Comparison of ENCODE assay signal across 21 cellular contexts in genomic region chr5:108238461-108238860, GRCh38.
DNase-seq lines count a peak whose midpoint lies in the region; ATAC-seq and TF ChIP-seq lines count a peak whose summit lies in the region.
"Had no signal": no experiment of that assay in that cellular context is flagged by ENCODE, and none has a peak within 500 bp of the region (broad histone marks: within the 10 kb centered on the region; RNA-seq: fewer than 3 reads in every experiment).

No MANE protein-coding gene starts in this region.

- no peaks in the 10 kb centered on the region for H3K36me3 Mint-ChIP-seq in MCF 10A (ENCODE audit: insufficient read depth, unreplicated experiment)
- no peaks in the 10 kb centered on the region for H3K36me3 Mint-ChIP-seq in activated T-helper 2 cell treated with anti-CD3 and anti-CD28 coated beads, Interferon-gamma antibody, Interleukin-2, Interleukin-4, amounts not matched to agents 10 μg/mL and 5 μg/mL and 100 μg/mL, durations not matched to agents 14 hours and 24 hours and 36 hours (ENCODE audit: low read depth)

- no peak overlapping the region for H2AFZ ChIP-seq in mammary epithelial cell (ENCODE audit: low read depth, low read length)

- no peaks in the 10 kb centered on the region for H3K9me3 ChIP-seq in mammary epithelial cell (replicated peaks; ENCODE audit: insufficient read depth, low read length)
- no peaks in the 10 kb centered on the region for H3K9me3 ChIP-seq in right lobe of liver
- H3K9me3 ChIP-seq: A549; BLaER1 treated with 17β-estradiol and CSF1 and Interleukin-3, amounts not matched to agents 10 nM and 100 nM had no signal

- ATAC-seq in right lobe of liver, result no peak
- ATAC-seq: A549, GM12878 had no signal

- H3K4me3 Mint-ChIP-seq in MCF 10A (ENCODE audit: unreplicated experiment), result no peak overlapping the region
- no peak overlapping the region for H3K4me3 Mint-ChIP-seq in activated T-helper 2 cell treated with anti-CD3 and anti-CD28 coated beads, Interferon-gamma antibody, Interleukin-2, Interleukin-4, amounts not matched to agents 10 μg/mL and 5 μg/mL and 100 μg/mL, durations not matched to agents 14 hours and 24 hours and 36 hours (ENCODE audit: low read depth)
- H3K4me3 Mint-ChIP-seq: B cell; CD14-positive monocyte; CD4-positive, alpha-beta memory T cell; CD4-positive, CD25-positive, alpha-beta regulatory T cell; CD8-positive, alpha-beta memory T cell had no signal

- WGBS in mammary epithelial cell (ENCODE audit: low coverage, missing lambda C conversion rate), result 66% methylated on average over 4 of the region's 4 CpGs
- 80% methylated on average over 4 of the region's 4 CpGs for WGBS in right lobe of liver (ENCODE audit: insufficient coverage, low coverage, low lambda C conversion rate, missing lambda C conversion rate)

- in situ Hi-C loops in mammary epithelial cell (cut with MboI; ENCODE audit: low sequenced_read_pairs in 2 of 2), result no loop called here

- no peaks in the 10 kb centered on the region for H3K79me2 ChIP-seq in mammary epithelial cell (ENCODE audit: insufficient read depth, low read length)

- DNase-seq in MCF 10A (ENCODE audit: unreplicated experiment) (peak; percentile 75), mammary epithelial cell (no peak), LHCN-M2 (ENCODE audit: low read depth) (peak; percentile 13), amniotic epithelial cell (ENCODE audit: low read depth) (peak; percentile 69), D341Med (ENCODE audit: low spot score) (no peak), right lobe of liver (no peak)
- DNase-seq in activated T-helper 2 cell treated with anti-CD3 and anti-CD28 coated beads, Interferon-gamma antibody, Interleukin-2, Interleukin-4, amounts not matched to agents 10 μg/mL and 5 μg/mL and 100 μg/mL, durations not matched to agents 14 hours and 24 hours and 36 hours (ENCODE audit: low spot score), result no peak
- DNase-seq: AML-193; CD4-positive, alpha-beta memory T cell; CD4-positive, CD25-positive, alpha-beta regulatory T cell; CD8-positive, alpha-beta memory T cell; COR-L47; DMS79 treated with DMSO at 0.1 percent for 48 hours; EL; GDM1 had no signal

- intact Hi-C loops in MCF 10A (cut with micrococcal nuclease) (no loop called here), mammary epithelial cell (cut with micrococcal nuclease) (no loop called here), right lobe of liver (cut with DNase I) (no loop called here)
- intact Hi-C loops in activated T-helper 2 cell treated with anti-CD3 and anti-CD28 coated beads, Interferon-gamma antibody, Interleukin-2, Interleukin-4, amounts not matched to agents 10 μg/mL and 5 μg/mL and 100 μg/mL, durations not matched to agents 14 hours and 24 hours and 36 hours (cut with micrococcal nuclease), result no loop called here

- no peaks in the 10 kb centered on the region for H3K4me1 ChIP-seq in mammary epithelial cell (ENCODE audit: insufficient read depth, low read length)
- no peaks in the 10 kb centered on the region for H3K4me1 ChIP-seq in right lobe of liver
- H3K4me1 ChIP-seq: A549; BLaER1 treated with 17β-estradiol and CSF1 and Interleukin-3, amounts not matched to agents 10 nM and 100 nM had no signal

- no peak overlapping the region for H3K27ac Mint-ChIP-seq in MCF 10A (ENCODE audit: low read depth, unreplicated experiment)
- no peak overlapping the region for H3K27ac Mint-ChIP-seq in activated T-helper 2 cell treated with anti-CD3 and anti-CD28 coated beads, Interferon-gamma antibody, Interleukin-2, Interleukin-4, amounts not matched to agents 10 μg/mL and 5 μg/mL and 100 μg/mL, durations not matched to agents 14 hours and 24 hours and 36 hours
- H3K27ac Mint-ChIP-seq: B cell; CD14-positive monocyte; CD4-positive, alpha-beta memory T cell; CD4-positive, CD25-positive, alpha-beta regulatory T cell; CD8-positive, alpha-beta memory T cell had no signal

- H3K36me3 ChIP-seq in mammary epithelial cell (ENCODE audit: insufficient read depth, low read length) (no peaks in the 10 kb centered on the region), right lobe of liver (no peaks in the 10 kb centered on the region)

- no peak for TF ChIP-seq POLR2A in right lobe of liver (IDR thresholded peaks at IDR 0.05)

- CTCF ChIA-PET in MCF 10A (lab: Yijun Ruan, JAX) (interaction anchor here (0.6 to 1.3 kb wide), 2 partner anchors 21 to 70 kb away, joined by 3 to 5 read pairs; no protein-coding TSS in a partner anchor), mammary epithelial cell (lab: Charles Lee; ENCODE audit: low non-redundant PET) (no interaction called here)

- no peaks in the 10 kb centered on the region for H4K20me1 ChIP-seq in mammary epithelial cell (ENCODE audit: insufficient read depth, low read length)
- H4K20me1 ChIP-seq: BLaER1 treated with 17β-estradiol and CSF1 and Interleukin-3, amounts not matched to agents 10 nM and 100 nM had no signal

- POLR2A ChIA-PET in MCF 10A (lab: Yijun Ruan, JAX), result interaction anchor here (0.7 kb wide), 1 partner anchor 10 kb away, joined by 3 read pairs; no protein-coding TSS in a partner anchor

- BruUV-seq in MCF 10A (replicated peaks; lab: Mats Ljungman, UMichigan) (no TSS peak), mammary epithelial cell (replicated peaks; lab: Mats Ljungman, UMichigan) (no TSS peak)

- H3K4me2 ChIP-seq in mammary epithelial cell (ENCODE audit: insufficient read depth, low read depth, low read length), result no peak overlapping the region
- H3K4me2 ChIP-seq: A549; BLaER1 treated with 17β-estradiol and CSF1 and Interleukin-3, amounts not matched to agents 10 nM and 100 nM had no signal

- no peaks in the 10 kb centered on the region for H3K27me3 Mint-ChIP-seq in MCF 10A (ENCODE audit: insufficient read depth, unreplicated experiment)
- no peaks in the 10 kb centered on the region for H3K27me3 Mint-ChIP-seq in activated T-helper 2 cell treated with anti-CD3 and anti-CD28 coated beads, Interferon-gamma antibody, Interleukin-2, Interleukin-4, amounts not matched to agents 10 μg/mL and 5 μg/mL and 100 μg/mL, durations not matched to agents 14 hours and 24 hours and 36 hours (ENCODE audit: low read depth)
- H3K27me3 Mint-ChIP-seq: B cell; CD4-positive, alpha-beta memory T cell; CD4-positive, CD25-positive, alpha-beta regulatory T cell; CD8-positive, alpha-beta memory T cell had no signal

- H3K27me3 ChIP-seq in mammary epithelial cell (ENCODE audit: insufficient read depth, low read length) (no peaks in the 10 kb centered on the region), right lobe of liver (no peaks in the 10 kb centered on the region)
- H3K27me3 ChIP-seq: BLaER1 treated with 17β-estradiol and CSF1 and Interleukin-3, amounts not matched to agents 10 nM and 100 nM had no signal

- H3K9ac ChIP-seq in mammary epithelial cell (ENCODE audit: insufficient read depth, low read length), result no peak overlapping the region
- H3K9ac ChIP-seq: BLaER1 treated with 17β-estradiol and CSF1 and Interleukin-3, amounts not matched to agents 10 nM and 100 nM had no signal

- dilution Hi-C loops in mammary epithelial cell (cut with HindIII; ENCODE audit: low sequenced_read_pairs), result no loop called here

- peaks cover 4% of the 10 kb centered on the region for H3K4me1 Mint-ChIP-seq in MCF 10A (ENCODE audit: insufficient read depth, unreplicated experiment)
- no peaks in the 10 kb centered on the region for H3K4me1 Mint-ChIP-seq in activated T-helper 2 cell treated with anti-CD3 and anti-CD28 coated beads, Interferon-gamma antibody, Interleukin-2, Interleukin-4, amounts not matched to agents 10 μg/mL and 5 μg/mL and 100 μg/mL, durations not matched to agents 14 hours and 24 hours and 36 hours (ENCODE audit: low read depth)
- H3K4me1 Mint-ChIP-seq: CD14-positive monocyte had no signal

- no peak for TF ChIP-seq CTCF in MCF 10A (IDR thresholded peaks at IDR 0.05; ENCODE audit: unreplicated experiment)
- TF ChIP-seq CTCF in mammary epithelial cell (conservative IDR thresholded peaks at IDR 0.05 in 1 of 2, IDR thresholded peaks at IDR 0.05 in 1 of 2; ENCODE audit: extremely low read depth in 1 of 2, insufficient read depth in 1 of 2, low read depth in 1 of 2, low read length in 2 of 2), result no peak
- no peak for TF ChIP-seq CTCF in right lobe of liver (IDR thresholded peaks at IDR 0.05)

- H3K4me3 ChIP-seq in mammary epithelial cell (replicated peaks in 1 of 3; ENCODE audit: insufficient read depth in 1 of 3, low read depth in 2 of 3, low read length in 3 of 3), result no peak overlapping the region
- no peak overlapping the region for H3K4me3 ChIP-seq in right lobe of liver
- H3K4me3 ChIP-seq: A549; BLaER1 treated with 17β-estradiol and CSF1 and Interleukin-3, amounts not matched to agents 10 nM and 100 nM; GM12878 had no signal

- H3K9me3 Mint-ChIP-seq in MCF 10A (ENCODE audit: unreplicated experiment), result peaks cover 14% of the 10 kb centered on the region
- H3K9me3 Mint-ChIP-seq in activated T-helper 2 cell treated with anti-CD3 and anti-CD28 coated beads, Interferon-gamma antibody, Interleukin-2, Interleukin-4, amounts not matched to agents 10 μg/mL and 5 μg/mL and 100 μg/mL, durations not matched to agents 14 hours and 24 hours and 36 hours, result no peaks in the 10 kb centered on the region

- no peak overlapping the region for H3K27ac ChIP-seq in mammary epithelial cell (ENCODE audit: insufficient read depth, low read depth, low read length)
- no peak overlapping the region for H3K27ac ChIP-seq in right lobe of liver
- H3K27ac ChIP-seq: 22Rv1; A549; BLaER1 treated with 17β-estradiol and CSF1 and Interleukin-3, amounts not matched to agents 10 nM and 100 nM had no signal

Comparison
In these comparisons a context has a peak if more than half of its experiments do, and no peak if none do; other contexts are left out.
1. DNase-seq: peak in MCF 10A (single experiment), LHCN-M2 (single experiment) and amniotic epithelial cell (single experiment); none in mammary epithelial cell (single experiment), D341Med (single experiment), right lobe of liver (0 of 3) and activated T-helper 2 cell treated with anti-CD3 and anti-CD28 coated beads, Interferon-gamma antibody, Interleukin-2, Interleukin-4, amounts not matched to agents 10 μg/mL and 5 μg/mL and 100 μg/mL, durations not matched to agents 14 hours and 24 hours and 36 hours (single experiment).